In the genomic region with DNA sequence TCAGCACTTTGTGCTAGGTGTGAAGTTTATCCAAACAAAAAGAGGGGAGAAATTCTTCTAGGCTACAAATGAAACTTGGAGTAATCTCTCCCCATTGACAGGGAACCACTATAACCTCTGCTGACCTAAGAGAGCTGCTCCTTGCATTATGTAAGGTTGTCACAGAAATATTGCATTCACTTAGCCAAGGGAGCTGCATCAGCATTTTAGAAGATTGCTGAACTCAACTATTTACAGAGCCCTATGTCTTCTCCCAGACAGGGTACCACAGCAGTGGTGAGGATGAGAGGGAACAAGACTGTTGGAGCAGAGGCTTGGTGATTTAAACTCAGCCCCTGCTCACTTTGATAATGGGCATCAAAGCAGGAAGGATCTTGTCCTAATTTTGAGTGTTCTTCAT, we compare ENCODE assay signal across 26 cellular contexts.
"Had no signal": no experiment of that assay in that cellular context is flagged by ENCODE, and none has a peak within 500 bp of the region (broad histone marks: within the 10 kb centered on the region; RNA-seq: fewer than 3 reads in every experiment).

No MANE protein-coding gene starts in this region.

- H3K4me1 ChIP-seq: colonic mucosa, esophagus squamous epithelium, gastrocnemius medialis, heart right ventricle, left lung, lower lobe of right lung had no signal

- H3K36me3 ChIP-seq: colonic mucosa, esophagus squamous epithelium, gastrocnemius medialis, heart right ventricle, left lung, lower lobe of right lung had no signal

- H3K4me3 ChIP-seq: colonic mucosa, esophagus squamous epithelium, gastrocnemius medialis, heart right ventricle, left lung, lower lobe of right lung had no signal

- ATAC-seq: effector memory CD8-positive, alpha-beta T cell; esophagus mucosa; gastrocnemius medialis; heart right ventricle; left cardiac atrium; left lung; left ventricle myocardium superior; lower lobe of right lung had no signal

- H3K9me3 ChIP-seq: colonic mucosa, esophagus squamous epithelium, gastrocnemius medialis, lower lobe of right lung had no signal

- H3K27me3 Mint-ChIP-seq: dendritic cell treated with granulocyte-macrophage colony-stimulating factor and Interleukin-4, amounts not matched to agents 40 ng/mL and 50 ng/mL, for 4 days; effector memory CD8-positive, alpha-beta T cell had no signal

- DNase-seq: colonic mucosa; cortex of kidney; effector CD8-positive, alpha-beta T cell; effector memory CD8-positive, alpha-beta T cell; endodermal cell; erythroblast; esophagus squamous epithelium; foreskin fibroblast; foreskin melanocyte; gastrocnemius medialis; glutamatergic neuron; head of caudate nucleus; heart right ventricle; hippocampal formation; left cardiac atrium; left lung; left ventricle myocardium superior; lower lobe of right lung; mesendoderm; midbrain had no signal

- H3K36me3 Mint-ChIP-seq: memory B cell had no signal

- H3K27ac ChIP-seq: colonic mucosa, epithelial cell of prostate, esophagus squamous epithelium, gastrocnemius medialis, heart right ventricle, left lung, lower lobe of right lung had no signal

- H3K27ac Mint-ChIP-seq: dendritic cell treated with granulocyte-macrophage colony-stimulating factor and Interleukin-4, amounts not matched to agents 40 ng/mL and 50 ng/mL, for 4 days; effector memory CD8-positive, alpha-beta T cell; endodermal cell; memory B cell had no signal

- H3K27me3 ChIP-seq: colonic mucosa, esophagus squamous epithelium, gastrocnemius medialis, heart right ventricle, left lung had no signal

- FAIRE-seq: endometrium, islet of Langerhans had no signal

- H3K4me1 Mint-ChIP-seq: memory B cell had no signal

- H3K4me3 Mint-ChIP-seq: dendritic cell treated with granulocyte-macrophage colony-stimulating factor and Interleukin-4, amounts not matched to agents 40 ng/mL and 50 ng/mL, for 4 days; effector memory CD8-positive, alpha-beta T cell; endodermal cell; memory B cell had no signal
